ENCODE assay signal across 9 cellular contexts in genomic region chr4:1216869-1217294, GRCh38.
A peak's percentile ranks its signal among the peaks of the same experiment; 100 is the strongest.
DNase-seq lines count a peak whose midpoint lies in the region; ATAC-seq and TF ChIP-seq lines count a peak whose summit lies in the region.
"Had no signal": no experiment of that assay in that cellular context is flagged by ENCODE, and none has a peak within 500 bp of the region (broad histone marks: within the 10 kb centered on the region; RNA-seq: fewer than 3 reads in every experiment).

No MANE protein-coding gene starts in this region.

- peaks cover 6% of the 10 kb centered on the region for H3K36me3 Mint-ChIP-seq in activated naive CD4-positive, alpha-beta T cell treated with anti-CD3 and anti-CD28 coated beads, Interleukin-2, amount 50 U/mL, for 24 hours

- no peak overlapping the region for H3K4me3 ChIP-seq in GM12864 (ENCODE audit: low read depth, low read length)
- H3K4me3 ChIP-seq: dorsolateral prefrontal cortex had no signal

- peaks cover 38% of the 10 kb centered on the region for H3K4me1 Mint-ChIP-seq in activated naive CD4-positive, alpha-beta T cell treated with anti-CD3 and anti-CD28 coated beads, Interleukin-2, amount 50 U/mL, for 24 hours

- peak overlapping the region; percentile 35 for H3K27ac Mint-ChIP-seq in activated naive CD4-positive, alpha-beta T cell treated with anti-CD3 and anti-CD28 coated beads, Interleukin-2, amount 50 U/mL, for 24 hours

- peak; percentile 51 for DNase-seq in GM12864 (ENCODE audit: low read depth)
- DNase-seq in T-helper 22 cell (ENCODE audit: low read depth) = peak; percentile 34
- peak; percentile 58 to 63 for DNase-seq in stimulated activated CD4-positive, alpha-beta T cell treated with anti-CD3 and anti-CD28 coated beads, Interleukin-15, amount 100 ng/mL, for 48 hours (ENCODE audit: low read depth in 2 of 2)
- DNase-seq in NCI-H1092 (lab: John Stamatoyannopoulos, UW) = no peak
- no peak for DNase-seq in NCI-H1048 (lab: John Stamatoyannopoulos, UW)

- no peaks in the 10 kb centered on the region for H3K9me3 Mint-ChIP-seq in activated naive CD4-positive, alpha-beta T cell treated with anti-CD3 and anti-CD28 coated beads, Interleukin-2, amount 50 U/mL, for 24 hours

- no peak for TF ChIP-seq CTCF in GM12864 (IDR thresholded peaks at IDR 0.05; ENCODE audit: low read depth, low read length, missing control alignments)

- no peaks in the 10 kb centered on the region for H3K27me3 Mint-ChIP-seq in activated naive CD4-positive, alpha-beta T cell treated with anti-CD3 and anti-CD28 coated beads, Interleukin-2, amount 50 U/mL, for 24 hours

- ATAC-seq in GM18861 (IDR thresholded peaks at IDR 0.05; ENCODE audit: unreplicated experiment) = no peak
- ATAC-seq in HG02588 (IDR thresholded peaks at IDR 0.05; ENCODE audit: unreplicated experiment) = no peak

- H3K4me3 Mint-ChIP-seq in activated naive CD4-positive, alpha-beta T cell treated with anti-CD3 and anti-CD28 coated beads, Interleukin-2, amount 50 U/mL, for 24 hours = peak overlapping the region; percentile 49

Comparison
In these comparisons a context has a peak if more than half of its experiments do, and no peak if none do; other contexts are left out.
1. DNase-seq: peak in GM12864 (single experiment), T-helper 22 cell (single experiment) and stimulated activated CD4-positive, alpha-beta T cell treated with anti-CD3 and anti-CD28 coated beads, Interleukin-15, amount 100 ng/mL, for 48 hours (2 of 2); none in NCI-H1092 (single experiment) and NCI-H1048 (single experiment).